Comparison of ENCODE assay signal across 1 cellular context in the genomic region with DNA sequence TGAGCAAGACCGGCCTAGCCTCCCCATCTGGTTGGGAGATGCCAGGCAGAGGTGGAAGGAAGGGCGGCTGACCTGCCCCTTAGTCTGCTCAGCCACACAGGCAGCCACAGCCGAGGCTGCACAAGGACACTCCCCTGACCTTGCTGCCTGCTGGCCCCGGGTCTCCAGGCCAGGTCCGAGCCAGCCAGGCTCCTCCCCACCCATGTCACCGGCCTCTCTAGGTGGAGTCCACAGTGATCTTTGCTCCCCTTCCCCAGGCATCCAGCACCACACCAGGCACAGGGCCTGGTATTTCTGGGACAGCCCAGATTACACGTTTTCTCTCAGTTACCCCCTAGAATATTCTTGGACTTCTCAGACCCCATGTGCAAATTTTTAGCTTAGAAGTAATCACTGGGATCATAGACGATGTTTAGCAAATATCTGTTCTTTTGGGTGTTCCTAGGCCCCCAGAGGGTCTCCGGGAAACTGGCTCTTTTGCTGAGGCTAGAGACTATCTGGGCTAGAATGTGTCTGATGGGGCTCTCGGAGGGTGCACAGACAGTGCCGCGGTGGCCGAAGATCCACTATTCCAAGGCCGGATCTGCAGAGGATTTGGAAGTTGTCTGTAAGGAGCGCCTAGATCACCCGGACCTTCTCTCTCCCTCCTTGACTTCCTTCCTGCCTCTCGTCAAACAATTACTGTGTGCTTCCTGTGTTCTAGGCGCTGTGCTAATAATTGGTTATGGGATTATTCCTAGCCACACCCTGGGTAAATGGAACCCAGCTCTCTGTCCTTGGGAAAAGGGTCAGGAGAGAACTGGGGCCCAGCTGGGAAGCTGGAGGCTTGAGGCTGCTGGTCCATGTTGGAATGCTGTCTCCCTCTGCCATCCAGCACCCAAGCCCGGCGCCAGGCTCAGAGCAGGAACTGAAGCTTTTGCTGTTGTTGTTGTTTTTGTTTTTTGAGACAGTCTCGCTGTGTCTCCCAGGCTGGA.
TF ChIP-seq lines count a peak whose summit lies in the region.

No MANE protein-coding gene starts in this region.

TF ChIP-seq in HepG2, 621 proteins besides CTCF, POLR2A, EP300 and RAD21 (continued from another document and continues in another):
- TF ChIP-seq, protein P1, sequence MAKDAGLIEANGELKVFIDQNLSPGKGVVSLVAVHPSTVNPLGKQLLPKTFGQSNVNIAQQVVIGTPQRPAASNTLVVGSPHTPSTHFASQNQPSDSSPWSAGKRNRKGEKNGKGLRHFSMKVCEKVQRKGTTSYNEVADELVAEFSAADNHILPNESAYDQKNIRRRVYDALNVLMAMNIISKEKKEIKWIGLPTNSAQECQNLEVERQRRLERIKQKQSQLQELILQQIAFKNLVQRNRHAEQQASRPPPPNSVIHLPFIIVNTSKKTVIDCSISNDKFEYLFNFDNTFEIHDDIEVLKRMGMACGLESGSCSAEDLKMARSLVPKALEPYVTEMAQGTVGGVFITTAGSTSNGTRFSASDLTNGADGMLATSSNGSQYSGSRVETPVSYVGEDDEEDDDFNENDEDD (CRISPR knock-in tag; IDR thresholded peaks at IDR 0.05; ENCODE audit: borderline replicate concordance): no peak
- TF ChIP-seq JUN (CRISPR knock-in tag; IDR thresholded peaks at IDR 0.05) (no peak), FOXJ3 (CRISPR knock-in tag; IDR thresholded peaks at IDR 0.05; ENCODE audit: borderline replicate concordance) (peak; percentile 36; the same call in 1 of the 2 replicates), ZNF790 (CRISPR knock-in tag; IDR thresholded peaks at IDR 0.05; ENCODE audit: borderline replicate concordance) (no peak), ZNF496 (CRISPR knock-in tag; IDR thresholded peaks at IDR 0.05; ENCODE audit: insufficient replicate concordance) (no peak), ZSCAN30 (CRISPR knock-in tag; IDR thresholded peaks at IDR 0.05) (no peak), ZNF615 (CRISPR knock-in tag; IDR thresholded peaks at IDR 0.05; ENCODE audit: borderline replicate concordance) (no peak), SRSF4 (IDR thresholded peaks at IDR 0.05; ENCODE audit: low read depth, low read length, poor library complexity, severe bottlenecking) (no peak), SRSF1 (optimal IDR thresholded peaks at IDR 0.05; ENCODE audit: low read depth, low read length) (no peak), HDAC6 (IDR thresholded peaks at IDR 0.05; ENCODE audit: low read depth, low read length) (no peak), ZBTB38 (CRISPR knock-in tag; IDR thresholded peaks at IDR 0.05) (peak; percentile 47; the same call in 1 of the 2 replicates), ISX (CRISPR knock-in tag; conservative IDR thresholded peaks at IDR 0.05) (no peak), ZNF567 (CRISPR knock-in tag; IDR thresholded peaks at IDR 0.05; ENCODE audit: borderline replicate concordance) (peak; percentile 80), POLR2G (IDR thresholded peaks at IDR 0.05; ENCODE audit: low read depth, low read length) (peak; percentile 78), ZNF564 (CRISPR knock-in tag; IDR thresholded peaks at IDR 0.05) (no peak), GFI1 (CRISPR knock-in tag; IDR thresholded peaks at IDR 0.05; ENCODE audit: borderline replicate concordance) (peak; percentile 46; the same call in 1 of the 2 replicates), HNF4A (CRISPR knock-in tag; IDR thresholded peaks at IDR 0.05) (peak; percentile 96), RBAK (CRISPR knock-in tag; IDR thresholded peaks at IDR 0.05) (no peak), ZNF121 (CRISPR knock-in tag; IDR thresholded peaks at IDR 0.05) (peak; percentile 44; the same call in 1 of the 2 replicates), ZNF629 (CRISPR knock-in tag; conservative IDR thresholded peaks at IDR 0.05) (peak; percentile 52), POGZ (CRISPR knock-in tag; IDR thresholded peaks at IDR 0.05) (peak; percentile 21; the same call in 1 of the 2 replicates), TBX3 (IDR thresholded peaks at IDR 0.05; ENCODE audit: borderline replicate concordance) (no peak; the same call in 1 of the 2 replicates), PRPF4 (IDR thresholded peaks at IDR 0.05; ENCODE audit: low read depth, low read length, poor library complexity, severe bottlenecking) (no peak)
- TF ChIP-seq, protein P2, sequence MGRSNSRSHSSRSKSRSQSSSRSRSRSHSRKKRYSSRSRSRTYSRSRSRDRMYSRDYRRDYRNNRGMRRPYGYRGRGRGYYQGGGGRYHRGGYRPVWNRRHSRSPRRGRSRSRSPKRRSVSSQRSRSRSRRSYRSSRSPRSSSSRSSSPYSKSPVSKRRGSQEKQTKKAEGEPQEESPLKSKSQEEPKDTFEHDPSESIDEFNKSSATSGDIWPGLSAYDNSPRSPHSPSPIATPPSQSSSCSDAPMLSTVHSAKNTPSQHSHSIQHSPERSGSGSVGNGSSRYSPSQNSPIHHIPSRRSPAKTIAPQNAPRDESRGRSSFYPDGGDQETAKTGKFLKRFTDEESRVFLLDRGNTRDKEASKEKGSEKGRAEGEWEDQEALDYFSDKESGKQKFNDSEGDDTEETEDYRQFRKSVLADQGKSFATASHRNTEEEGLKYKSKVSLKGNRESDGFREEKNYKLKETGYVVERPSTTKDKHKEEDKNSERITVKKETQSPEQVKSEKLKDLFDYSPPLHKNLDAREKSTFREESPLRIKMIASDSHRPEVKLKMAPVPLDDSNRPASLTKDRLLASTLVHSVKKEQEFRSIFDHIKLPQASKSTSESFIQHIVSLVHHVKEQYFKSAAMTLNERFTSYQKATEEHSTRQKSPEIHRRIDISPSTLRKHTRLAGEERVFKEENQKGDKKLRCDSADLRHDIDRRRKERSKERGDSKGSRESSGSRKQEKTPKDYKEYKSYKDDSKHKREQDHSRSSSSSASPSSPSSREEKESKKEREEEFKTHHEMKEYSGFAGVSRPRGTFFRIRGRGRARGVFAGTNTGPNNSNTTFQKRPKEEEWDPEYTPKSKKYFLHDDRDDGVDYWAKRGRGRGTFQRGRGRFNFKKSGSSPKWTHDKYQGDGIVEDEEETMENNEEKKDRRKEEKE (IDR thresholded peaks at IDR 0.05): no peak
- TF ChIP-seq, protein P3, sequence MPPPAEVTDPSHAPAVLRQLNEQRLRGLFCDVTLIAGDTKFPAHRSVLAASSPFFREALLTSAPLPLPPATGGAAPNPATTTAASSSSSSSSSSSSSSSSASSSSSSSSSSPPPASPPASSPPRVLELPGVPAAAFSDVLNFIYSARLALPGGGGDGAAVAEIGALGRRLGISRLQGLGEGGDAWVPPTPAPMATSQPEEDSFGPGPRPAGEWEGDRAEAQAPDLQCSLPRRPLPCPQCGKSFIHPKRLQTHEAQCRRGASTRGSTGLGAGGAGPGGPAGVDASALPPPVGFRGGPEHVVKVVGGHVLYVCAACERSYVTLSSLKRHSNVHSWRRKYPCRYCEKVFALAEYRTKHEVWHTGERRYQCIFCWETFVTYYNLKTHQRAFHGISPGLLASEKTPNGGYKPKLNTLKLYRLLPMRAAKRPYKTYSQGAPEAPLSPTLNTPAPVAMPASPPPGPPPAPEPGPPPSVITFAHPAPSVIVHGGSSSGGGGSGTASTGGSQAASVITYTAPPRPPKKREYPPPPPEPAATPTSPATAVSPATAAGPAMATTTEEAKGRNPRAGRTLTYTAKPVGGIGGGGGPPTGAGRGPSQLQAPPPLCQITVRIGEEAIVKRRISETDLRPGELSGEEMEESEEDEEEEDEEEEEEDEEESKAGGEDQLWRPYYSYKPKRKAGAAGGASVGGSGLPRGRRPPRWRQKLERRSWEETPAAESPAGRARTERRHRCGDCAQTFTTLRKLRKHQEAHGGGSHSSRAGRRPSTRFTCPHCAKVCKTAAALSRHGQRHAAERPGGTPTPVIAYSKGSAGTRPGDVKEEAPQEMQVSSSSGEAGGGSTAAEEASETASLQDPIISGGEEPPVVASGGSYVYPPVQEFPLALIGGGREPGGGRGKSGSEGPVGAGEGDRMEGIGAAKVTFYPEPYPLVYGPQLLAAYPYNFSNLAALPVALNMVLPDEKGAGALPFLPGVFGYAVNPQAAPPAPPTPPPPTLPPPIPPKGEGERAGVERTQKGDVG (CRISPR knock-in tag; IDR thresholded peaks at IDR 0.05; ENCODE audit: borderline replicate concordance): no peak; the same call in 1 of the 2 replicates
- TF ChIP-seq, protein P4, sequence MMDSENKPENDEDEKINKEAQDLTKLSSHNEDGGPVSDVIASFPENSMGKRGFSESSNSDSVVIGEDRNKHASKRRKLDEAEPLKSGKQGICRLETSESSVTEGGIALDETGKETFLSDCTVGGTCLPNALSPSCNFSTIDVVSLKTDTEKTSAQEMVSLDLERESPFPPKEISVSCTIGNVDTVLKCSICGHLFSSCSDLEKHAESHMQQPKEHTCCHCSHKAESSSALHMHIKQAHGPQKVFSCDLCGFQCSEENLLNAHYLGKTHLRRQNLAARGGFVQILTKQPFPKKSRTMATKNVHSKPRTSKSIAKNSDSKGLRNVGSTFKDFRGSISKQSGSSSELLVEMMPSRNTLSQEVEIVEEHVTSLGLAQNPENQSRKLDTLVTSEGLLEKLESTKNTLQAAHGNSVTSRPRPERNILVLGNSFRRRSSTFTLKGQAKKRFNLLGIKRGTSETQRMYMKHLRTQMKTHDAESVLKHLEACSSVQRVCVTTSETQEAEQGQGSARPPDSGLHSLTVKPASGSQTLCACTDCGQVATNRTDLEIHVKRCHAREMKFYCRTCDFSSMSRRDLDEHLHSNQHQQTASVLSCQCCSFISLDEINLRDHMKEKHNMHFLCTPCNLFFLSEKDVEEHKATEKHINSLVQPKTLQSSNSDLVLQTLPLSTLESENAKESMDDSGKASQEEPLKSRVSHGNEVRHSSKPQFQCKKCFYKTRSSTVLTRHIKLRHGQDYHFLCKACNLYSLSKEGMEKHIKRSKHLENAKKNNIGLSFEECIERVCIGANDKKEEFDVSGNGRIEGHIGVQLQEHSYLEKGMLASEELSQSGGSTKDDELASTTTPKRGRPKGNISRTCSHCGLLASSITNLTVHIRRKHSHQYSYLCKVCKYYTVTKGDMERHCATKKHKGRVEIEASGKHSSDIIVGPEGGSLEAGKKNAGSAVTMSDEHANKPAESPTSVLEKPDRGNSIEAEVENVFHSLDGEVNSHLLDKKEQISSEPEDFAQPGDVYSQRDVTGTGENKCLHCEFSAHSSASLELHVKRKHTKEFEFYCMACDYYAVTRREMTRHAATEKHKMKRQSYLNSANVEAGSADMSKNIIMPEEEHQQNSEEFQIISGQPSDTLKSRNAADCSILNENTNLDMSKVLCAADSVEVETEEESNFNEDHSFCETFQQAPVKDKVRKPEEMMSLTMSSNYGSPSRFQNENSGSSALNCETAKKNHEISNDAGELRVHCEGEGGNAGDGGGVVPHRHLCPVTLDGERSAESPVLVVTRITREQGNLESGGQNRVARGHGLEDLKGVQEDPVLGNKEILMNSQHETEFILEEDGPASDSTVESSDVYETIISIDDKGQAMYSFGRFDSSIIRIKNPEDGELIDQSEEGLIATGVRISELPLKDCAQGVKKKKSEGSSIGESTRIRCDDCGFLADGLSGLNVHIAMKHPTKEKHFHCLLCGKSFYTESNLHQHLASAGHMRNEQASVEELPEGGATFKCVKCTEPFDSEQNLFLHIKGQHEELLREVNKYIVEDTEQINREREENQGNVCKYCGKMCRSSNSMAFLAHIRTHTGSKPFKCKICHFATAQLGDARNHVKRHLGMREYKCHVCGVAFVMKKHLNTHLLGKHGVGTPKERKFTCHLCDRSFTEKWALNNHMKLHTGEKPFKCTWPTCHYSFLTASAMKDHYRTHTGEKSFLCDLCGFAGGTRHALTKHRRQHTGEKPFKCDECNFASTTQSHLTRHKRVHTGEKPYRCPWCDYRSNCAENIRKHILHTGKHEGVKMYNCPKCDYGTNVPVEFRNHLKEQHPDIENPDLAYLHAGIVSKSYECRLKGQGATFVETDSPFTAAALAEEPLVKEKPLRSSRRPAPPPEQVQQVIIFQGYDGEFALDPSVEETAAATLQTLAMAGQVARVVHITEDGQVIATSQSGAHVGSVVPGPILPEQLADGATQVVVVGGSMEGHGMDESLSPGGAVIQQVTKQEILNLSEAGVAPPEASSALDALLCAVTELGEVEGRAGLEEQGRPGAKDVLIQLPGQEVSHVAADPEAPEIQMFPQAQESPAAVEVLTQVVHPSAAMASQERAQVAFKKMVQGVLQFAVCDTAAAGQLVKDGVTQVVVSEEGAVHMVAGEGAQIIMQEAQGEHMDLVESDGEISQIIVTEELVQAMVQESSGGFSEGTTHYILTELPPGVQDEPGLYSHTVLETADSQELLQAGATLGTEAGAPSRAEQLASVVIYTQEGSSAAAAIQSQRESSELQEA (CRISPR knock-in tag; IDR thresholded peaks at IDR 0.05; ENCODE audit: not compliant biosample characterization): peak; percentile 68
- TF ChIP-seq, protein P5, sequence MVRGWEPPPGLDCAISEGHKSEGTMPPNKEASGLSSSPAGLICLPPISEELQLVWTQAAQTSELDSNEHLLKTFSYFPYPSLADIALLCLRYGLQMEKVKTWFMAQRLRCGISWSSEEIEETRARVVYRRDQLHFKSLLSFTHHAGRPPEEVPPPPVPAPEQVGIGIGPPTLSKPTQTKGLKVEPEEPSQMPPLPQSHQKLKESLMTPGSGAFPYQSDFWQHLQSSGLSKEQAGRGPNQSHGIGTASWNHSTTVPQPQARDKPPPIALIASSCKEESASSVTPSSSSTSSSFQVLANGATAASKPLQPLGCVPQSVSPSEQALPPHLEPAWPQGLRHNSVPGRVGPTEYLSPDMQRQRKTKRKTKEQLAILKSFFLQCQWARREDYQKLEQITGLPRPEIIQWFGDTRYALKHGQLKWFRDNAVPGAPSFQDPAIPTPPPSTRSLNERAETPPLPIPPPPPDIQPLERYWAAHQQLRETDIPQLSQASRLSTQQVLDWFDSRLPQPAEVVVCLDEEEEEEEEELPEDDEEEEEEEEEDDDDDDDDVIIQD (CRISPR knock-in tag; IDR thresholded peaks at IDR 0.05; ENCODE audit: low read depth): peak; percentile 24; the same call in 1 of the 2 replicates
- TF ChIP-seq, protein P6, sequence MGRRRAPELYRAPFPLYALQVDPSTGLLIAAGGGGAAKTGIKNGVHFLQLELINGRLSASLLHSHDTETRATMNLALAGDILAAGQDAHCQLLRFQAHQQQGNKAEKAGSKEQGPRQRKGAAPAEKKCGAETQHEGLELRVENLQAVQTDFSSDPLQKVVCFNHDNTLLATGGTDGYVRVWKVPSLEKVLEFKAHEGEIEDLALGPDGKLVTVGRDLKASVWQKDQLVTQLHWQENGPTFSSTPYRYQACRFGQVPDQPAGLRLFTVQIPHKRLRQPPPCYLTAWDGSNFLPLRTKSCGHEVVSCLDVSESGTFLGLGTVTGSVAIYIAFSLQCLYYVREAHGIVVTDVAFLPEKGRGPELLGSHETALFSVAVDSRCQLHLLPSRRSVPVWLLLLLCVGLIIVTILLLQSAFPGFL (CRISPR knock-in tag; IDR thresholded peaks at IDR 0.05): no peak
- TF ChIP-seq, protein P7, sequence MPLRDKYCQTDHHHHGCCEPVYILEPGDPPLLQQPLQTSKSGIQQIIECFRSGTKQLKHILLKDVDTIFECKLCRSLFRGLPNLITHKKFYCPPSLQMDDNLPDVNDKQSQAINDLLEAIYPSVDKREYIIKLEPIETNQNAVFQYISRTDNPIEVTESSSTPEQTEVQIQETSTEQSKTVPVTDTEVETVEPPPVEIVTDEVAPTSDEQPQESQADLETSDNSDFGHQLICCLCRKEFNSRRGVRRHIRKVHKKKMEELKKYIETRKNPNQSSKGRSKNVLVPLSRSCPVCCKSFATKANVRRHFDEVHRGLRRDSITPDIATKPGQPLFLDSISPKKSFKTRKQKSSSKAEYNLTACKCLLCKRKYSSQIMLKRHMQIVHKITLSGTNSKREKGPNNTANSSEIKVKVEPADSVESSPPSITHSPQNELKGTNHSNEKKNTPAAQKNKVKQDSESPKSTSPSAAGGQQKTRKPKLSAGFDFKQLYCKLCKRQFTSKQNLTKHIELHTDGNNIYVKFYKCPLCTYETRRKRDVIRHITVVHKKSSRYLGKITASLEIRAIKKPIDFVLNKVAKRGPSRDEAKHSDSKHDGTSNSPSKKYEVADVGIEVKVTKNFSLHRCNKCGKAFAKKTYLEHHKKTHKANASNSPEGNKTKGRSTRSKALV (CRISPR knock-in tag; IDR thresholded peaks at IDR 0.05): no peak; the same call in 1 of the 2 replicates
- TF ChIP-seq, protein P8, sequence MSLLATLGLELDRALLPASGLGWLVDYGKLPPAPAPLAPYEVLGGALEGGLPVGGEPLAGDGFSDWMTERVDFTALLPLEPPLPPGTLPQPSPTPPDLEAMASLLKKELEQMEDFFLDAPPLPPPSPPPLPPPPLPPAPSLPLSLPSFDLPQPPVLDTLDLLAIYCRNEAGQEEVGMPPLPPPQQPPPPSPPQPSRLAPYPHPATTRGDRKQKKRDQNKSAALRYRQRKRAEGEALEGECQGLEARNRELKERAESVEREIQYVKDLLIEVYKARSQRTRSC (CRISPR knock-in tag; IDR thresholded peaks at IDR 0.05; ENCODE audit: low read depth): no peak
